Comparison of ENCODE assay signal across 29 cellular contexts in genomic region chr1:156559086-156559796, GRCh38. TPM values are rescaled to one million over a fixed set of nuclear protein-coding genes. Genes with fewer than 3 reads are reported as not detected.
A peak's percentile ranks its signal among the peaks of the same experiment; 100 is the strongest.
DNase-seq lines count a peak whose midpoint lies in the region; ATAC-seq, FAIRE-seq and TF ChIP-seq lines count a peak whose summit lies in the region.
"Had no signal": no experiment of that assay in that cellular context is flagged by ENCODE, and none has a peak within 500 bp of the region (broad histone marks: within the 10 kb centered on the region; RNA-seq: fewer than 3 reads in every experiment).

No MANE protein-coding gene starts in this region.

- WGBS in sigmoid colon, 2 donors: 87 to 91% methylated on average over 7 of the region's 8 CpGs

- in situ Hi-C loops in GM13977 (cut with MboI; ENCODE audit: low pct_unique_long_range_greater_than_20kb, low sequenced_read_pairs, unreplicated experiment): no loop called here

- no peak for ATAC-seq in GM21737 (IDR thresholded peaks at IDR 0.05; ENCODE audit: unreplicated experiment)
- ATAC-seq: HCT116 had no signal

- H3K9ac ChIP-seq in BLaER1: no peak overlapping the region; the same call in 1 of the 2 replicates

- no peak for TF ChIP-seq CTCF in CD14-positive monocyte (IDR thresholded peaks at IDR 0.05)
- TF ChIP-seq CTCF in bronchial epithelial cell (IDR thresholded peaks at IDR 0.05; ENCODE audit: insufficient read depth, low read length, severe bottlenecking): no peak
- TF ChIP-seq CTCF in sigmoid colon (IDR thresholded peaks at IDR 0.05): no peak
- TF ChIP-seq CTCF in GM13977 (IDR thresholded peaks at IDR 0.05; ENCODE audit: extremely low read depth, insufficient read depth, missing control alignments): no peak

- TF ChIP-seq POLR2A in sigmoid colon (IDR thresholded peaks at IDR 0.05): no peak

- H3K27ac ChIP-seq in BLaER1: no peak overlapping the region; the same call in 1 of the 2 replicates
- no peak overlapping the region for H3K27ac ChIP-seq in sigmoid colon

- H3K4me3 Mint-ChIP-seq in CD14-positive monocyte: no peak overlapping the region
- H3K4me3 Mint-ChIP-seq: CD4-positive, alpha-beta memory T cell had no signal

- H3K4me3 ChIP-seq in BLaER1: no peak overlapping the region
- no peak overlapping the region for H3K4me3 ChIP-seq in bronchial epithelial cell (ENCODE audit: low read depth, low read length)
- no peak overlapping the region for H3K4me3 ChIP-seq in sigmoid colon

- peak overlapping the region in 1 of 7 donors; percentile 44 for H3K27ac Mint-ChIP-seq in CD14-positive monocyte

- 0 out of 2 replicates have a peak overlapping the region, but pooled peaks have one; percentile 9 for H3K4me2 ChIP-seq in BLaER1

- peaks cover 29 to 53% of the 10 kb centered on the region in 2 donors for H3K36me3 Mint-ChIP-seq in CD14-positive monocyte
- H3K36me3 Mint-ChIP-seq: CD4-positive, alpha-beta memory T cell had no signal

- TF ChIP-seq EP300 in sigmoid colon (IDR thresholded peaks at IDR 0.05): no peak

- H3K4me1 ChIP-seq in BLaER1 (peaks cover 31% of the 10 kb centered on the region), sigmoid colon (peaks cover 0 to 3% (median under 1%) of the 10 kb centered on the region in 4 donors)
- H3K4me1 ChIP-seq: BE2C had no signal

- H3K4me1 Mint-ChIP-seq in CD14-positive monocyte: peaks cover 18% of the 10 kb centered on the region
- H3K4me1 Mint-ChIP-seq: CD4-positive, alpha-beta memory T cell had no signal

- H3K9me3 Mint-ChIP-seq in CD14-positive monocyte: peaks cover 0 to 1% (median 0%) of the 10 kb centered on the region in 7 donors
- H3K9me3 Mint-ChIP-seq: CD4-positive, alpha-beta memory T cell had no signal

- FAIRE-seq in bronchial epithelial cell (lab: Jason Lieb, UNC): peak; percentile 55
- FAIRE-seq: G401.6, H1 had no signal

- peaks cover 0 to 3% (median 3%) of the 10 kb centered on the region in 3 donors for H3K27me3 Mint-ChIP-seq in CD14-positive monocyte (ENCODE audit: low read depth in 3 of 3)
- H3K27me3 Mint-ChIP-seq: CD4-positive, alpha-beta memory T cell had no signal

- peak; percentile 9 for DNase-seq in CD14-positive monocyte (ENCODE audit: low spot score)
- DNase-seq in bronchial epithelial cell (ENCODE audit: low read depth): no peak
- peak; percentile 26 for DNase-seq in sigmoid colon
- no peak for DNase-seq in ecto neural progenitor cell (ENCODE audit: low spot score)
- no peak for DNase-seq in activated CD8-positive, alpha-beta memory T cell treated with anti-CD3 and anti-CD28 coated beads for 24 hours
- DNase-seq in GM13977 (ENCODE audit: low spot score): no peak
- DNase-seq: BE2C; CD4-positive, alpha-beta memory T cell; COR-L47; DMS53; Kasumi-1; MV-4-11; NCI-H1105; NCI-H1436 treated with DMSO at 0.1 percent for 48 hours; NCI-H187 treated with DMSO at 0.1 percent for 48 hours; NCI-H2171 treated with DMSO at 0.1 percent for 48 hours; NCI-H446 treated with DMSO at 0.1 percent for 48 hours; NCI-H526; RPMI8226; SHP77 had no signal

- H3K27me3 ChIP-seq in BLaER1 (no peaks in the 10 kb centered on the region), bronchial epithelial cell (ENCODE audit: control insufficient read depth, insufficient read depth, low read length) (no peaks in the 10 kb centered on the region), sigmoid colon (no peaks in the 10 kb centered on the region)
- H3K27me3 ChIP-seq: BE2C had no signal

- intact Hi-C loops in CD14-positive monocyte (cut with micrococcal nuclease) (loop anchor here in 1 of 2 donors (10.0 kb wide), 1 partner anchor 64 kb away; no protein-coding TSS in a partner anchor), sigmoid colon (cut with DNase I) (no loop called here)

- peaks cover 76% of the 10 kb centered on the region for H3K36me3 ChIP-seq in BLaER1
- H3K36me3 ChIP-seq in bronchial epithelial cell (ENCODE audit: control insufficient read depth, insufficient read depth, low read length): peaks cover 3% of the 10 kb centered on the region
- no peaks in the 10 kb centered on the region for H3K36me3 ChIP-seq in sigmoid colon

- H4K20me1 ChIP-seq in BLaER1: no peaks in the 10 kb centered on the region

- H3K9me3 ChIP-seq in BLaER1 (no peaks in the 10 kb centered on the region), sigmoid colon (no peaks in the 10 kb centered on the region)
- H3K9me3 ChIP-seq: BE2C had no signal

RNA-seq across cellular contexts. Expression of gene IQGAP3, which starts 13.1 kb away (rescaled TPM):
- polyA plus RNA-seq in CD14-positive monocyte (under 1 TPM in 1 of 2 donors, not detected in 1; 0.03 TPM), sigmoid colon (10 to 100 TPM in 1 of 3 donors, under 1 TPM in 2; 0.60 to 11.2 (median 0.92) TPM)
- total RNA-seq in bronchial epithelial cell (0.53 and 1.7 TPM in 2 replicates), sigmoid colon (under 1 TPM in 3 of 4 donors, not detected in 1; 0.55 to 0.81 (median 0.71) TPM)
- total RNA-seq: CD4-positive, alpha-beta memory T cell had no signal
- polyA plus RNA-seq: CD4-positive, alpha-beta memory T cell had no signal

RNA-seq across cellular contexts. Expression of gene TTC24, which starts 20.3 kb away (rescaled TPM):
- polyA plus RNA-seq in CD14-positive monocyte: under 1 TPM in 1 of 2 donors, not detected in 1; 0.14 TPM
- total RNA-seq in bronchial epithelial cell: not detected in 2 replicates
- total RNA-seq in sigmoid colon: not detected
- 1 to 10 TPM in 1 of 3 donors, not detected in 2; 2.6 TPM for polyA plus RNA-seq in sigmoid colon
- total RNA-seq: Daoy, H1, HT-29, M059J, SK-MEL-5 had no signal

RNA-seq across cellular contexts. Expression of gene NAXE, which starts 32.3 kb away (rescaled TPM):
- polyA plus RNA-seq in CD14-positive monocyte: 10 to 100 TPM; 54.9 to 81.7 TPM
- 142 and 154 TPM in 2 replicates for total RNA-seq in bronchial epithelial cell
- 100 to 1,000 TPM in 1 of 4 donors, 10 to 100 TPM in 3; 59.3 to 113 (median 67.2) TPM for total RNA-seq in sigmoid colon
- 10 to 100 TPM; 80.8 to 91.6 (median 84.1) TPM for polyA plus RNA-seq in sigmoid colon

RNA-seq across cellular contexts. Expression of gene GPATCH4, which starts 42.0 kb away (rescaled TPM):
- 1 to 10 TPM; 2.6 to 5.3 TPM for polyA plus RNA-seq in CD14-positive monocyte
- 15.9 and 29.2 TPM in 2 replicates for total RNA-seq in bronchial epithelial cell
- total RNA-seq in sigmoid colon: 10 to 100 TPM; 12.2 to 22.9 (median 17.3) TPM
- polyA plus RNA-seq in sigmoid colon: 10 to 100 TPM; 10.2 to 32.9 (median 18.0) TPM

RNA-seq across cellular contexts. Expression of gene MEF2D, which starts 58.7 kb away (rescaled TPM):
- polyA plus RNA-seq in CD14-positive monocyte (1 to 10 TPM; 4.5 to 8.0 TPM), sigmoid colon (10 to 100 TPM; 13.2 to 31.2 (median 22.9) TPM)
- total RNA-seq in bronchial epithelial cell (1.3 and 4.9 TPM in 2 replicates), sigmoid colon (10 to 100 TPM; 39.8 to 61.6 (median 53.2) TPM)

Comparison
In these comparisons a context has a peak if more than half of its experiments do, and no peak if none do; other contexts are left out.
1. DNase-seq: peak in CD14-positive monocyte (single experiment) and sigmoid colon (single experiment); none in bronchial epithelial cell (single experiment), ecto neural progenitor cell (single experiment), activated CD8-positive, alpha-beta memory T cell treated with anti-CD3 and anti-CD28 coated beads for 24 hours (single experiment) and GM13977 (single experiment).